Comparison of ENCODE assay signal across 13 cellular contexts in the genomic region with DNA sequence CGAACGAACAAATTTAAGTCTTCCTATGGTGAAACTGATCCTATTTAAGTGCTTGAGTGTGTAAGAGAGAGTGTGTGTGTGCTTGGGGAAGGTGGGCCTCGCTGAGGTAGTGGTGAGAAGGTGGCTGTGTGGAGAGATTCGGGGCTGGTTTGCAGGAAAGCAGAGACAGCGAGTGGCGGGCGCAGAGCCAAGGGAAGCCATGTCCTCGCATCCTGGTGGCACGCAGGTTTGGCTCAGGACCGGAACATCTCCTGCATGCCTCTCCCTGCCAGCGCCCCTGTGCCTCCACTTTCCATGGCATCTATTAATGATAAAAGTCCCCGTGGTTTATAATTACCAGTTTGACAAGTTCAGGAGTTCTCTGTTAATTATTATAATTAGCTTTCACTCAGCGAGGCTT.
DNase-seq lines count a peak whose midpoint lies in the region; ATAC-seq, FAIRE-seq and TF ChIP-seq lines count a peak whose summit lies in the region.
"Had no signal": no experiment of that assay in that cellular context is flagged by ENCODE, and none has a peak within 500 bp of the region (broad histone marks: within the 10 kb centered on the region; RNA-seq: fewer than 3 reads in every experiment).

No MANE protein-coding gene starts in this region.

- no peaks in the 10 kb centered on the region for H3K36me3 ChIP-seq in neuronal stem cell (replicated peaks in 1 of 2; ENCODE audit: control insufficient read depth in 2 of 2, insufficient read depth in 2 of 2, low read length in 2 of 2)

- H3K36me3 Mint-ChIP-seq in activated CD8-positive, alpha-beta memory T cell treated with anti-CD3 and anti-CD28 coated beads, Interleukin-2, amount 10 ng/mL, durations not matched to agents 7 days and 5 days, result no peaks in the 10 kb centered on the region

- H3K18ac ChIP-seq in neuronal stem cell (ENCODE audit: low read length), result peak overlapping the region; percentile 62

- H2AFZ ChIP-seq in neuronal stem cell (ENCODE audit: low read length), result no peak overlapping the region

- no peak overlapping the region for H2BK5ac ChIP-seq in neuronal stem cell (ENCODE audit: low read length)

- CTCF ChIA-PET in activated CD8-positive, alpha-beta memory T cell treated with anti-CD3 and anti-CD28 coated beads, Interleukin-2, amount 10 ng/mL, durations not matched to agents 7 days and 5 days (lab: Charles Lee), result no interaction called here

- no peak overlapping the region for H2BK15ac ChIP-seq in neuronal stem cell (ENCODE audit: low read length)

- H3K79me1 ChIP-seq in neuronal stem cell (ENCODE audit: low read depth, low read length), result no peaks in the 10 kb centered on the region

- no peak overlapping the region for H2AK5ac ChIP-seq in neuronal stem cell (ENCODE audit: low read depth, low read length)

- H3K4me2 ChIP-seq in neuronal stem cell (ENCODE audit: insufficient read depth, low read length, poor library complexity, severe bottlenecking), result no peak overlapping the region

- H2BK12ac ChIP-seq in neuronal stem cell (ENCODE audit: low read length), result no peak overlapping the region

- no peak overlapping the region for H3K27ac ChIP-seq in neuronal stem cell (replicated peaks; ENCODE audit: low read length)

- H3K9me3 Mint-ChIP-seq in activated CD8-positive, alpha-beta memory T cell treated with anti-CD3 and anti-CD28 coated beads, Interleukin-2, amount 10 ng/mL, durations not matched to agents 7 days and 5 days (ENCODE audit: low read depth), result peaks cover 2% of the 10 kb centered on the region
- H3K9me3 Mint-ChIP-seq: H9 had no signal

- no peak overlapping the region for H2BK120ac ChIP-seq in neuronal stem cell (ENCODE audit: low read depth, low read length)

- no peaks in the 10 kb centered on the region for H3K4me1 Mint-ChIP-seq in activated CD8-positive, alpha-beta memory T cell treated with anti-CD3 and anti-CD28 coated beads, Interleukin-2, amount 10 ng/mL, durations not matched to agents 7 days and 5 days
- H3K4me1 Mint-ChIP-seq: B cell had no signal

- H3K4me3 Mint-ChIP-seq in activated CD8-positive, alpha-beta memory T cell treated with anti-CD3 and anti-CD28 coated beads, Interleukin-2, amount 10 ng/mL, durations not matched to agents 7 days and 5 days, result no peak overlapping the region
- H3K4me3 Mint-ChIP-seq: B cell; CD4-positive, alpha-beta T cell; H9 had no signal

- H3K9ac ChIP-seq in neuronal stem cell (ENCODE audit: low read depth, low read length, poor library complexity), result no peak overlapping the region

- no peak overlapping the region for H3K4me3 ChIP-seq in neuronal stem cell (ENCODE audit: low read length in 2 of 2)

- FAIRE-seq in GM12891 (lab: Jason Lieb, UNC), result peak; percentile 16
- FAIRE-seq: A204.1 had no signal

- no CpG with 5 or more reads among the region's 13 CpGs for WGBS in neuronal stem cell (ENCODE audit: extremely low coverage in 2 of 2, insufficient read length in 2 of 2, insufficient replicate concordance in 1 of 2), 2 donors

- no peaks in the 10 kb centered on the region for H3K27me3 ChIP-seq in neuronal stem cell (ENCODE audit: control insufficient read depth in 3 of 3, insufficient read depth in 3 of 3, low read depth in 1 of 3, low read length in 3 of 3)

- peaks cover 0 to 2% of the 10 kb centered on the region in 2 donors for H3K9me3 ChIP-seq in neuronal stem cell (replicated peaks in 1 of 2; ENCODE audit: control insufficient read depth in 2 of 2, insufficient read depth in 1 of 2, low read depth in 1 of 2, low read length in 2 of 2)

- no peak overlapping the region for H3K4ac ChIP-seq in neuronal stem cell (ENCODE audit: low read length)

- DNase-seq in NCI-H748 (lab: John Stamatoyannopoulos, UW; ENCODE audit: unreplicated experiment), result peak; percentile 4
- no peak for DNase-seq in NCI-H748 treated with DMSO at 0.1 percent for 48 hours (lab: John Stamatoyannopoulos, UW)
- DNase-seq in GM12891 (ENCODE audit: insufficient read length, low spot score), result no peak
- peak; percentile 55 for DNase-seq in cerebellar cortex (ENCODE audit: low spot score)
- no peak for DNase-seq in neuronal stem cell (ENCODE audit: low spot score)
- DNase-seq in activated CD8-positive, alpha-beta memory T cell treated with anti-CD3 and anti-CD28 coated beads, Interleukin-2, amount 10 ng/mL, durations not matched to agents 7 days and 5 days, result no peak
- DNase-seq in DMS53 treated with DMSO at 0.1 percent for 48 hours (lab: John Stamatoyannopoulos, UW; ENCODE audit: unreplicated experiment), result no peak
- no peak for DNase-seq in activated gamma-delta T cell treated with Interleukin-2 at 50 U/mL for 16 hours
- DNase-seq: CD4-positive, alpha-beta T cell; GOT3; H9 had no signal

- H3K27ac Mint-ChIP-seq in activated CD8-positive, alpha-beta memory T cell treated with anti-CD3 and anti-CD28 coated beads, Interleukin-2, amount 10 ng/mL, durations not matched to agents 7 days and 5 days, result no peak overlapping the region
- H3K27ac Mint-ChIP-seq: B cell; CD4-positive, alpha-beta T cell; H9 had no signal

- H4K8ac ChIP-seq in neuronal stem cell (ENCODE audit: low read depth, low read length), result no peak overlapping the region

- no peak for TF ChIP-seq POLR2A in GM12891 (IDR thresholded peaks at IDR 0.05; ENCODE audit: low read depth, low read length)

- no peak for ATAC-seq in activated CD8-positive, alpha-beta memory T cell treated with anti-CD3 and anti-CD28 coated beads, Interleukin-2, amount 10 ng/mL, durations not matched to agents 7 days and 5 days

- peaks cover 4 to 26% of the 10 kb centered on the region in 2 donors for H3K4me1 ChIP-seq in neuronal stem cell (ENCODE audit: control insufficient read depth in 2 of 2, insufficient read depth in 1 of 2, low read depth in 1 of 2, low read length in 2 of 2)

- H3K27me3 Mint-ChIP-seq in activated CD8-positive, alpha-beta memory T cell treated with anti-CD3 and anti-CD28 coated beads, Interleukin-2, amount 10 ng/mL, durations not matched to agents 7 days and 5 days, result no peaks in the 10 kb centered on the region

- H3K14ac ChIP-seq in neuronal stem cell (ENCODE audit: low read length), result no peak overlapping the region

- no peak overlapping the region for H4K91ac ChIP-seq in neuronal stem cell (ENCODE audit: low read depth, low read length, poor library complexity)

- H3K23ac ChIP-seq in neuronal stem cell (ENCODE audit: low read depth, low read length, poor library complexity), result no peak overlapping the region

TF ChIP-seq in GM12891, 5 proteins besides CTCF, POLR2A, EP300 and RAD21:
- TF ChIP-seq POU2F2 (IDR thresholded peaks at IDR 0.05; ENCODE audit: low read depth, low read length) (no peak), TAF1 (IDR thresholded peaks at IDR 0.05; ENCODE audit: low read depth, low read length) (no peak), POLR2AphosphoS5 (IDR thresholded peaks at IDR 0.05; ENCODE audit: low read depth, low read length) (no peak), PAX5 (IDR thresholded peaks at IDR 0.05; ENCODE audit: insufficient read depth, low read length, severe bottlenecking) (no peak), SPI1 (IDR thresholded peaks at IDR 0.05; ENCODE audit: low read depth, low read length) (no peak)

Comparison
In these comparisons a context has a peak if more than half of its experiments do, and no peak if none do; other contexts are left out.
1. DNase-seq: peak in NCI-H748 (single experiment) and cerebellar cortex (single experiment); none in NCI-H748 treated with DMSO at 0.1 percent for 48 hours (single experiment), GM12891 (single experiment), neuronal stem cell (single experiment), activated CD8-positive, alpha-beta memory T cell treated with anti-CD3 and anti-CD28 coated beads, Interleukin-2, amount 10 ng/mL, durations not matched to agents 7 days and 5 days (single experiment), DMS53 treated with DMSO at 0.1 percent for 48 hours (single experiment) and activated gamma-delta T cell treated with Interleukin-2 at 50 U/mL for 16 hours (single experiment).